19 cellular contexts compared by ENCODE assay signal in the genomic region with DNA sequence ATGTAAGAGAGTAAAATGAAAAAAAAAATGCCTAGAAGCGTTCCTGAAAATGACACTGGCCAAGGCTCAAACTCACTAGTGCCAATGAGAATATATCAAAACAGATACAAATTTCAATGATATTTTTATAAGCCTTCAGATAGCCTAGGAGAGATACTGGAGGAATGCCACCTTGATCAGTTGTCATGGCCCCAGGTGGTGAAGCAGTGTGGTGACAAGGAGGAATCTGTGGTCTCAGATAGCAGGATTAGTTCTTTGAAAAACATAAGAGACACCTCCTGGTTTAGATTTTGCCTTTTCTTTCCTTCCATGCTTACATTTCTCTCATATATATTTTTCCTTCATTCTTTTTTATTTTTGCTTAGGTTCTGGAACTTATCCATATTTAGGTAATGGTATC.
DNase-seq lines count a peak whose midpoint lies in the region; ATAC-seq and TF ChIP-seq lines count a peak whose summit lies in the region.
"Had no signal": no experiment of that assay in that cellular context is flagged by ENCODE, and none has a peak within 500 bp of the region (broad histone marks: within the 10 kb centered on the region; RNA-seq: fewer than 3 reads in every experiment).

No MANE protein-coding gene starts in this region.

- POLR2A ChIA-PET in SK-N-SH (lab: Yijun Ruan, JAX): no interaction called here

- CTCF ChIA-PET in SK-N-SH (lab: Yijun Ruan, JAX): no interaction called here

- H3K9ac ChIP-seq in SK-N-SH (no peak overlapping the region), endodermal cell (ENCODE audit: extremely low read depth, low read length, poor library complexity, severe bottlenecking) (peak overlapping the region; percentile 30)

- TF ChIP-seq CTCF in SK-N-SH (IDR thresholded peaks at IDR 0.05) (no peak), left ventricle myocardium inferior (IDR thresholded peaks at IDR 0.05; ENCODE audit: borderline replicate concordance) (no peak), endodermal cell (conservative IDR thresholded peaks at IDR 0.05) (no peak), thyroid gland (IDR thresholded peaks at IDR 0.05) (no peak)

- H3K9me3 ChIP-seq in SK-N-SH (no peaks in the 10 kb centered on the region), left ventricle myocardium inferior (replicated peaks) (no peaks in the 10 kb centered on the region), right cardiac atrium (ENCODE audit: control insufficient read depth, low read length) (no peaks in the 10 kb centered on the region), endodermal cell (ENCODE audit: control insufficient read depth, low read length) (no peaks in the 10 kb centered on the region), thyroid gland (no peaks in the 10 kb centered on the region)
- H3K9me3 ChIP-seq: A549 had no signal

- no peak for TF ChIP-seq EP300 in SK-N-SH (IDR thresholded peaks at IDR 0.05; ENCODE audit: borderline replicate concordance in 1 of 2, low read depth in 1 of 2, low read length in 1 of 2)

- TF ChIP-seq POLR2A in thyroid gland (IDR thresholded peaks at IDR 0.05): no peak

- no peaks in the 10 kb centered on the region for H3K36me3 Mint-ChIP-seq in endodermal cell (ENCODE audit: low read depth)

- no peaks in the 10 kb centered on the region for H3K9me3 Mint-ChIP-seq in endodermal cell

- H3F3A ChIP-seq in SK-N-SH (replicated peaks; ENCODE audit: insufficient read depth): no peaks in the 10 kb centered on the region

- 90% methylated on average over 1 of the region's 1 CpG for WGBS in SK-N-SH (ENCODE audit: low lambda C conversion rate)
- WGBS in right cardiac atrium: 36% methylated on average over 1 of the region's 1 CpG
- WGBS in endodermal cell (ENCODE audit: insufficient coverage in 1 of 2, insufficient read length in 1 of 2), 2 experiments: 80% methylated on average over 1 of the region's 1 CpG; no CpG with 5 or more reads in 1 of the 2 experiments
- WGBS in thyroid gland, 2 donors: 56 to 74% methylated on average over 1 of the region's 1 CpG

- no peaks in the 10 kb centered on the region for H3K9me2 ChIP-seq in SK-N-SH

- H3K36me3 ChIP-seq in SK-N-SH (replicated peaks in 1 of 2; ENCODE audit: control insufficient read depth in 1 of 2, insufficient read depth in 2 of 2, low read length in 1 of 2) (no peaks in the 10 kb centered on the region), left ventricle myocardium inferior (no peaks in the 10 kb centered on the region), endodermal cell (ENCODE audit: control insufficient read depth, insufficient read depth, low read length) (no peaks in the 10 kb centered on the region), thyroid gland (no peaks in the 10 kb centered on the region)

- ATAC-seq in SK-N-SH treated with all-trans-retinoic acid at 6 μM for 48 hours: no peak; the same call in 2 of the 3 replicates
- ATAC-seq in right cardiac atrium: no peak
- ATAC-seq: A549, HCT116 had no signal

- H3K4me3 ChIP-seq in SK-N-SH (ENCODE audit: low read depth in 2 of 2, low read length in 1 of 2) (no peak overlapping the region), left ventricle myocardium inferior (no peak overlapping the region), right cardiac atrium (ENCODE audit: low read length) (no peak overlapping the region), endodermal cell (ENCODE audit: low read length) (peak overlapping the region; percentile 1), thyroid gland (replicated peaks in 1 of 3) (no peak overlapping the region)
- H3K4me3 ChIP-seq: A549 had no signal

- DNase-seq in SK-N-SH: no peak
- no peak for DNase-seq in left ventricle myocardium inferior
- no peak for DNase-seq in right cardiac atrium
- peak; percentile 60 for DNase-seq in endodermal cell
- no peak for DNase-seq in thyroid gland
- no peak for DNase-seq in activated gamma-delta T cell (lab: John Stamatoyannopoulos, UW)
- DNase-seq: AML-193; CD4-positive, alpha-beta T cell; DMS153; DMS79; GF-D8; GOT3; H7; HFFc6 had no signal

- H3K27ac ChIP-seq in SK-N-SH (ENCODE audit: low read depth in 2 of 2, low read length in 1 of 2): no peak overlapping the region
- peak overlapping the region; percentile 64 for H3K27ac ChIP-seq in left ventricle myocardium inferior (replicated peaks)
- no peak overlapping the region for H3K27ac ChIP-seq in right cardiac atrium (ENCODE audit: low read length)
- no peak overlapping the region for H3K27ac ChIP-seq in endodermal cell (ENCODE audit: low read depth, low read length)
- H3K27ac ChIP-seq in thyroid gland: peak overlapping the region in 2 of 3 donors; percentile 7 to 19
- H3K27ac ChIP-seq: A549, C4-2B, HL-60 had no signal

- H3K27ac Mint-ChIP-seq in endodermal cell: no peak overlapping the region
- H3K27ac Mint-ChIP-seq: CD4-positive, alpha-beta T cell; HFFc6 had no signal

- peaks cover 0 to 5% of the 10 kb centered on the region in 2 experiments; a peak in 1 of 4 replicates for H3K4me1 ChIP-seq in SK-N-SH (ENCODE audit: control insufficient read depth in 1 of 2, insufficient read depth in 2 of 2, low read depth in 1 of 2, low read length in 1 of 2)
- H3K4me1 ChIP-seq in left ventricle myocardium inferior: peaks cover 26% of the 10 kb centered on the region
- H3K4me1 ChIP-seq in right cardiac atrium (ENCODE audit: control insufficient read depth, insufficient read depth, low read length): no peaks in the 10 kb centered on the region
- H3K4me1 ChIP-seq in endodermal cell (ENCODE audit: control insufficient read depth, insufficient read depth, low read length): peaks cover 5% of the 10 kb centered on the region
- peaks cover 11 to 12% of the 10 kb centered on the region in 2 donors for H3K4me1 ChIP-seq in thyroid gland
- H3K4me1 ChIP-seq: A549 had no signal

- H3K27me3 Mint-ChIP-seq in endodermal cell (ENCODE audit: insufficient read depth): peaks cover 79% of the 10 kb centered on the region
- H3K27me3 Mint-ChIP-seq: CD4-positive, alpha-beta T cell had no signal

- no peaks in the 10 kb centered on the region for H3K79me2 ChIP-seq in SK-N-SH (ENCODE audit: insufficient read depth)

- H2AFZ ChIP-seq in SK-N-SH (ENCODE audit: low read depth): 0 out of 2 replicates have a peak overlapping the region, but pooled peaks have one; percentile 43

- H3K4me1 Mint-ChIP-seq in endodermal cell: peaks cover 27% of the 10 kb centered on the region

- no peaks in the 10 kb centered on the region for H4K20me1 ChIP-seq in SK-N-SH (ENCODE audit: insufficient read depth)

- no peaks in the 10 kb centered on the region for H3K27me3 ChIP-seq in SK-N-SH (ENCODE audit: insufficient read depth)
- H3K27me3 ChIP-seq in left ventricle myocardium inferior (ENCODE audit: low read depth): no peaks in the 10 kb centered on the region
- no peaks in the 10 kb centered on the region for H3K27me3 ChIP-seq in right cardiac atrium (ENCODE audit: control insufficient read depth, insufficient read depth)
- H3K27me3 ChIP-seq in endodermal cell (ENCODE audit: control insufficient read depth, insufficient read depth, low read length, poor library complexity, severe bottlenecking): peaks cover 50% of the 10 kb centered on the region
- no peaks in the 10 kb centered on the region for H3K27me3 ChIP-seq in thyroid gland

- H3K4me2 ChIP-seq in SK-N-SH: no peak overlapping the region
- H3K4me2 ChIP-seq: A549 had no signal

- intact Hi-C loops in left ventricle myocardium inferior (cut with micrococcal nuclease): no loop called here
- intact Hi-C loops in right cardiac atrium (cut with DNase I): no loop called here
- intact Hi-C loops in thyroid gland (cut with DNase I): no loop called here

- no peak for TF ChIP-seq RAD21 in SK-N-SH (IDR thresholded peaks at IDR 0.05; ENCODE audit: low read length)

- no peak overlapping the region for H3K4me3 Mint-ChIP-seq in endodermal cell
- H3K4me3 Mint-ChIP-seq: CD4-positive, alpha-beta T cell; HFFc6 had no signal

TF ChIP-seq in SK-N-SH, 30 proteins besides CTCF, POLR2A, EP300 and RAD21:
- TF ChIP-seq FOXJ3 (CRISPR knock-in tag; IDR thresholded peaks at IDR 0.05) (no peak), MXI1 (IDR thresholded peaks at IDR 0.05; ENCODE audit: low read depth, low read length) (no peak)
- TF ChIP-seq, protein P1, sequence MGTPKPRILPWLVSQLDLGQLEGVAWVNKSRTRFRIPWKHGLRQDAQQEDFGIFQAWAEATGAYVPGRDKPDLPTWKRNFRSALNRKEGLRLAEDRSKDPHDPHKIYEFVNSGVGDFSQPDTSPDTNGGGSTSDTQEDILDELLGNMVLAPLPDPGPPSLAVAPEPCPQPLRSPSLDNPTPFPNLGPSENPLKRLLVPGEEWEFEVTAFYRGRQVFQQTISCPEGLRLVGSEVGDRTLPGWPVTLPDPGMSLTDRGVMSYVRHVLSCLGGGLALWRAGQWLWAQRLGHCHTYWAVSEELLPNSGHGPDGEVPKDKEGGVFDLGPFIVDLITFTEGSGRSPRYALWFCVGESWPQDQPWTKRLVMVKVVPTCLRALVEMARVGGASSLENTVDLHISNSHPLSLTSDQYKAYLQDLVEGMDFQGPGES (IDR thresholded peaks at IDR 0.05; ENCODE audit: low read depth, low read length): no peak

TF ChIP-seq in SK-N-SH treated with all-trans-retinoic acid at 6 μM for 48 hours, 23 proteins besides CTCF, POLR2A, EP300 and RAD21 (continues in another document):
- TF ChIP-seq ZNF8 (CRISPR knock-in tag; IDR thresholded peaks at IDR 0.05): no peak
- TF ChIP-seq, protein P2, sequence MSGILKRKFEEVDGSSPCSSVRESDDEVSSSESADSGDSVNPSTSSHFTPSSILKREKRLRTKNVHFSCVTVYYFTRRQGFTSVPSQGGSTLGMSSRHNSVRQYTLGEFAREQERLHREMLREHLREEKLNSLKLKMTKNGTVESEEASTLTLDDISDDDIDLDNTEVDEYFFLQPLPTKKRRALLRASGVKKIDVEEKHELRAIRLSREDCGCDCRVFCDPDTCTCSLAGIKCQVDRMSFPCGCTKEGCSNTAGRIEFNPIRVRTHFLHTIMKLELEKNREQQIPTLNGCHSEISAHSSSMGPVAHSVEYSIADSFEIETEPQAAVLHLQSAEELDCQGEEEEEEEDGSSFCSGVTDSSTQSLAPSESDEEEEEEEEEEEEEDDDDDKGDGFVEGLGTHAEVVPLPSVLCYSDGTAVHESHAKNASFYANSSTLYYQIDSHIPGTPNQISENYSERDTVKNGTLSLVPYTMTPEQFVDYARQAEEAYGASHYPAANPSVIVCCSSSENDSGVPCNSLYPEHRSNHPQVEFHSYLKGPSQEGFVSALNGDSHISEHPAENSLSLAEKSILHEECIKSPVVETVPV (CRISPR knock-in tag; IDR thresholded peaks at IDR 0.05): no peak
- TF ChIP-seq, protein P3, sequence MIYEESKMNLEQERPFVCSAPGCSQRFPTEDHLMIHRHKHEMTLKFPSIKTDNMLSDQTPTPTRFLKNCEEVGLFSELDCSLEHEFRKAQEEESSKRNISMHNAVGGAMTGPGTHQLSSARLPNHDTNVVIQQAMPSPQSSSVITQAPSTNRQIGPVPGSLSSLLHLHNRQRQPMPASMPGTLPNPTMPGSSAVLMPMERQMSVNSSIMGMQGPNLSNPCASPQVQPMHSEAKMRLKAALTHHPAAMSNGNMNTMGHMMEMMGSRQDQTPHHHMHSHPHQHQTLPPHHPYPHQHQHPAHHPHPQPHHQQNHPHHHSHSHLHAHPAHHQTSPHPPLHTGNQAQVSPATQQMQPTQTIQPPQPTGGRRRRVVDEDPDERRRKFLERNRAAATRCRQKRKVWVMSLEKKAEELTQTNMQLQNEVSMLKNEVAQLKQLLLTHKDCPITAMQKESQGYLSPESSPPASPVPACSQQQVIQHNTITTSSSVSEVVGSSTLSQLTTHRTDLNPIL (CRISPR knock-in tag; IDR thresholded peaks at IDR 0.05; ENCODE audit: low read depth): no peak

Comparison
In these comparisons a context has a peak if more than half of its experiments do, and no peak if none do; other contexts are left out.
1. H3K27ac ChIP-seq: peak in left ventricle myocardium inferior (single experiment) and thyroid gland (2 of 3); none in SK-N-SH (0 of 2), right cardiac atrium (single experiment) and endodermal cell (single experiment).